In genomic region chr14:64520699-64521098, GRCh38 we compare ENCODE assay signal across 18 cellular contexts. TPM values are rescaled to one million over a fixed set of nuclear protein-coding genes. Genes with fewer than 3 reads are reported as not detected.
"Had no signal": no experiment of that assay in that cellular context is flagged by ENCODE, and none has a peak within 500 bp of the region (broad histone marks: within the 10 kb centered on the region; RNA-seq: fewer than 3 reads in every experiment).

No MANE protein-coding gene starts in this region.

- ATAC-seq: activated CD4-positive, alpha-beta T cell treated with anti-CD3 and anti-CD28 coated beads for 36 hours; activated CD8-positive, alpha-beta T cell treated with anti-CD3 and anti-CD28 coated beads for 36 hours; activated naive CD8-positive, alpha-beta T cell treated with anti-CD3 and anti-CD28 coated beads, Interleukin-2, amount 50 U/mL, for 24 hours; activated T-cell treated with anti-CD3 and anti-CD28 coated beads, Interleukin-2, amount 50 U/mL, for 72 hours had no signal

- H3K27ac ChIP-seq: ascending aorta, coronary artery, right atrium auricular region, transverse colon had no signal

- H3K9me3 ChIP-seq: ascending aorta, right atrium auricular region, transverse colon had no signal

- H3K4me1 ChIP-seq: ascending aorta, right atrium auricular region had no signal

- H3K4me3 ChIP-seq: ascending aorta, cardiac muscle cell, coronary artery, right atrium auricular region, transverse colon had no signal

- H3K27me3 ChIP-seq: ascending aorta, cardiac muscle cell, right atrium auricular region, transverse colon had no signal

- DNase-seq: activated CD4-positive, alpha-beta T cell treated with anti-CD3 and anti-CD28 coated beads for 36 hours; activated CD8-positive, alpha-beta memory T cell treated with anti-CD3 and anti-CD28 coated beads, Interleukin-2, amount 50 U/mL, for 4 hours; activated CD8-positive, alpha-beta T cell treated with anti-CD3 and anti-CD28 coated beads for 36 hours; activated naive CD8-positive, alpha-beta T cell treated with anti-CD3 and anti-CD28 coated beads, Interleukin-2, amount 50 U/mL, for 24 hours; activated T-cell treated with anti-CD3 and anti-CD28 coated beads, Interleukin-2, amount 50 U/mL, for 72 hours; effector CD4-positive, alpha-beta T cell; erythroblast; hippocampal formation; naive B cell; stimulated activated naive CD4-positive, alpha-beta T cell; substantia nigra; T1000; transverse colon had no signal

RNA-seq across cellular contexts. Expression of gene PPP1R36, which starts 29.1 kb away (rescaled TPM):
- total RNA-seq: ascending aorta, cardiac muscle cell, glomerular endothelial cell had no signal
